In the genomic region with DNA sequence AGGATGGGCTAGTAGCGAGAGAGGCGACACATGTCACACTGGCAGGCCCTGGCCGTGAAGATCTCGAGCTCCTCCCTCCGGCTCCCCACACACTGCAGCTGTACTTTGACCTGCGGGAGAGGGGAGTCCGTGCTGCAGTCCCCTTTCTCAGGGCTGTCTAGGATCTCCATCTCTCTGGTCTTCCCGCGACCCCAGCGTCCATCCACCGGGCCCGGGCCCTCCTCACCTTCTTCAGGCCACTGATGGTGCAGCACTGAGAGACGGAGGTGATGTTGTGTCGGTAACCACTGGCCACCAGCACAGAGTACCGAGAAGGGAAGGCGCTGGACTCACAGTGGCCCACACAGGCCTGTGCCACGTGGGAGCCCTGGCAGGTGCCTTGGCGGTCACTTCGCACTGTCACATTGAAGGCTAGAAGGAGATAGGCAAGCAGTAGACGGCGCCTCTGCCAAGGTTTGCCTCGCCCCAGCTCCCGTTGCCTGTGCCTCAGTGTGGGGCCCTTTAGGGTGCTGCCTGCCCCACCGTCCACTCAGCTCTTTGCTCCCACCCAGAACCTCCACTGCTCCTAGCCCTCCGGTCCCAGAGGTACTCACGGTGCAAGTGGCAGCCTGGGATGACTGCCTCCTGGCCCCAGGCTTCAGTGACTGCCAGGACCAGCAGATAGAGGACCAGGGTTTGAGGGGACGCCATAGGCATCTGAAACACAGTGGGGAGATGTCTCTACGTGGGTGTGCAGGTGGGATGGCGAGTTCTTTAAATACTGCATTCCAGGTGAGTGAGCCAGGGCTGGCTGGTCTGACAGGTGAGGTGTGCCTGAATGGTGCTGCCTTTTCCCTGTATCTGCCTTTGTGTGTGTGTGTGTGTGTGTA, we compare ENCODE assay signal across 22 cellular contexts. TPM values are rescaled to one million over a fixed set of nuclear protein-coding genes. Genes with fewer than 3 reads are reported as not detected.
DNase-seq lines count a peak whose midpoint lies in the region; ATAC-seq, FAIRE-seq and TF ChIP-seq lines count a peak whose summit lies in the region.
"Had no signal": no experiment of that assay in that cellular context is flagged by ENCODE, and none has a peak within 500 bp of the region (broad histone marks: within the 10 kb centered on the region; RNA-seq: fewer than 3 reads in every experiment).

No MANE protein-coding gene starts in this region.

- peak; percentile 73 for FAIRE-seq in HepG2 (lab: Jason Lieb, UNC)
- FAIRE-seq: GM18507 had no signal

- DNase-seq in HepG2 (ENCODE audit: low spot score) (peak; percentile 67), right lobe of liver (no peak), cerebellum (ENCODE audit: low spot score) (peak; percentile 23), germinal center (ENCODE audit: low spot score) (no peak)
- DNase-seq in stimulated activated CD4-positive, alpha-beta T cell treated with anti-CD3 and anti-CD28 coated beads, Interleukin-4, amount 100 ng/mL, for 24 hours, result no peak
- DNase-seq: activated CD8-positive, alpha-beta memory T cell treated with anti-CD3 and anti-CD28 coated beads, Interleukin-2, amount 50 U/mL, for 4 hours; activated gamma-delta T cell treated with Interleukin-2 at 50 U/mL for 16 hours; DMS53; HFFc6; hippocampal formation; NCI-H2227 treated with DMSO at 0.1 percent for 48 hours; stimulated activated CD4-positive, alpha-beta T cell treated with anti-CD3 and anti-CD28 coated beads, Interleukin-12 subunit alpha, Interleukin-12 subunit beta, amount 100 ng/mL, for 4 hours; stimulated activated naive CD8-positive, alpha-beta T cell treated with anti-CD3 and anti-CD28 coated beads, Interleukin-15, amount 100 ng/mL, for 72 hours had no signal

- POLR2A ChIA-PET in HepG2 (lab: Yijun Ruan, JAX), result interaction anchor here (0.7 to 4.7 kb wide), 17 partner anchors 11 to 187 kb away, joined by 3 to 40 read pairs (median 4); a partner anchor contains a TSS

- ATAC-seq in HepG2, result peak; percentile 89
- ATAC-seq in right lobe of liver, result no peak
- ATAC-seq in HG02885 (IDR thresholded peaks at IDR 0.05; ENCODE audit: poor library complexity, unreplicated experiment), result no peak
- ATAC-seq in GM18505 (IDR thresholded peaks at IDR 0.05; ENCODE audit: unreplicated experiment), result no peak
- ATAC-seq: stimulated activated naive CD8-positive, alpha-beta T cell treated with anti-CD3 and anti-CD28 coated beads, Interleukin-15, amount 100 ng/mL, for 72 hours had no signal

- peak overlapping the region; percentile 66 for H3K9ac ChIP-seq in HepG2 (ENCODE audit: insufficient read depth, low read depth, low read length)
- H3K9ac ChIP-seq in mucosa of stomach (ENCODE audit: low read length), result peak overlapping the region; percentile 13
- H3K9ac ChIP-seq: KMS-11 had no signal

- CTCF ChIA-PET in HepG2 (lab: Yijun Ruan, JAX; ENCODE audit: low intra/inter-chr PET ratio, low total read pairs), result no interaction called here

- TF ChIP-seq CTCF in HepG2 (CRISPR knock-in tag; IDR thresholded peaks at IDR 0.05) (peak; percentile 82), right lobe of liver (IDR thresholded peaks at IDR 0.05) (no peak)

- H3K4me3 ChIP-seq in HepG2 (replicated peaks in 1 of 3; ENCODE audit: insufficient read depth in 1 of 3, low read depth in 2 of 3, low read length in 3 of 3) (peak overlapping the region; percentile 52 to 71 (median 52); a peak in 5 of 6 replicates), right lobe of liver (no peak overlapping the region), mucosa of stomach (ENCODE audit: low read length) (no peak overlapping the region)
- H3K4me3 ChIP-seq: SJCRH30 had no signal

- H3K36me3 ChIP-seq in HepG2 (replicated peaks in 1 of 2; ENCODE audit: control insufficient read depth in 1 of 2, insufficient read depth in 2 of 2, low read length in 2 of 2), result peaks cover 0 to 1% of the 10 kb centered on the region in 2 experiments; a peak in 1 of 5 replicates
- H3K36me3 ChIP-seq in right lobe of liver, result peaks cover 0 to 38% (median 10%) of the 10 kb centered on the region in 4 donors
- peaks cover 7% of the 10 kb centered on the region for H3K36me3 ChIP-seq in mucosa of stomach (ENCODE audit: control insufficient read depth, insufficient read depth, low read length)
- H3K36me3 ChIP-seq: SJCRH30 had no signal

- TSS peak; percentile 73 for BruUV-seq in HepG2 (replicated peaks; lab: Mats Ljungman, UMichigan)

- peak; percentile 59; the same call in 1 of the 2 replicates for TF ChIP-seq RAD21 in HepG2 (CRISPR knock-in tag; IDR thresholded peaks at IDR 0.05)

- H3K27ac ChIP-seq in HepG2 (ENCODE audit: extremely low read length, insufficient read depth, low read length), result peak overlapping the region; percentile 12
- no peak overlapping the region for H3K27ac ChIP-seq in right lobe of liver
- H3K27ac ChIP-seq: KMS-11, SJCRH30 had no signal

- H4K20me1 ChIP-seq in HepG2 (ENCODE audit: insufficient read depth, low read length), result no peaks in the 10 kb centered on the region

- 6% methylated on average over 14 of the region's 29 CpGs for WGBS in HepG2 (ENCODE audit: low lambda C conversion rate)
- 84% methylated on average over 14 of the region's 29 CpGs for WGBS in right lobe of liver (ENCODE audit: insufficient coverage, low coverage, low lambda C conversion rate, missing lambda C conversion rate)

- TF ChIP-seq POLR2A in HepG2 (IDR thresholded peaks at IDR 0.05; ENCODE audit: insufficient read depth in 1 of 2, low read depth in 2 of 2, low read length in 2 of 2), result peak; percentile 44 to 67
- no peak for TF ChIP-seq POLR2A in right lobe of liver (IDR thresholded peaks at IDR 0.05)
- no peak for TF ChIP-seq POLR2A in GM18505 (IDR thresholded peaks at IDR 0.05; ENCODE audit: borderline replicate concordance, extremely low read depth, insufficient read depth, insufficient read length)

- H3K4me1 ChIP-seq in HepG2 (ENCODE audit: insufficient read depth, low read length), result peaks cover 39% of the 10 kb centered on the region
- no peaks in the 10 kb centered on the region for H3K4me1 ChIP-seq in right lobe of liver
- H3K4me1 ChIP-seq in mucosa of stomach (ENCODE audit: control insufficient read depth, insufficient read depth, low read length), result no peaks in the 10 kb centered on the region
- H3K4me1 ChIP-seq: SJCRH30 had no signal

- H2AFZ ChIP-seq in HepG2 (ENCODE audit: low read length), result no peak overlapping the region

- peaks cover 0 to 7% of the 10 kb centered on the region in 2 experiments; a peak in 3 of 5 replicates for H3K27me3 ChIP-seq in HepG2 (ENCODE audit: control insufficient read depth in 1 of 2, insufficient read depth in 2 of 2, low read length in 2 of 2)
- no peaks in the 10 kb centered on the region for H3K27me3 ChIP-seq in right lobe of liver
- H3K27me3 ChIP-seq in mucosa of stomach (ENCODE audit: control insufficient read depth, insufficient read depth, low read length), result peaks cover 3% of the 10 kb centered on the region

- in situ Hi-C loops in HepG2 (cut with HindIII; ENCODE audit: extremely low pct_ligation_motif_present, low pct_unique_long_range_greater_than_20kb), result no loop called here

- no peak for TF ChIP-seq EP300 in HepG2 (IDR thresholded peaks at IDR 0.05; ENCODE audit: low read depth in 2 of 2, low read length in 2 of 2)
- TF ChIP-seq EP300 in HepG2 (CRISPR knock-in tag; IDR thresholded peaks at IDR 0.05; ENCODE audit: borderline replicate concordance), result no peak

- intact Hi-C loops in HepG2 (cut with micrococcal nuclease; ENCODE audit: unreplicated experiment), result loop anchor here (2.0 kb wide), 1 partner anchor 62 kb away; a partner anchor contains a TSS
- intact Hi-C loops in right lobe of liver (cut with DNase I), result no loop called here

- no peaks in the 10 kb centered on the region for H3K9me3 ChIP-seq in HepG2 (ENCODE audit: low read length)
- no peaks in the 10 kb centered on the region for H3K9me3 ChIP-seq in right lobe of liver
- H3K9me3 ChIP-seq in mucosa of stomach (ENCODE audit: control insufficient read depth, low read length), result no peaks in the 10 kb centered on the region
- H3K9me3 ChIP-seq: SJCRH30 had no signal

- H3K79me2 ChIP-seq in HepG2 (ENCODE audit: insufficient read depth, low read length), result no peaks in the 10 kb centered on the region

- peak overlapping the region; percentile 97 for H3K4me2 ChIP-seq in HepG2 (ENCODE audit: low read depth, low read length)
- H3K4me2 ChIP-seq: KMS-11 had no signal

RNA-seq across cellular contexts. Expression of a gene that starts 0.7 kb away (rescaled TPM):
- total RNA-seq in HepG2 (2016; rRNA removed; fragmentation: Illumina TruSeq; extraction: Trizol), result 11.6 and 19.1 TPM in 2 replicates
- total RNA-seq in HepG2 (2016; cell fraction: cytosol; rRNA removed; fragmentation: Illumina TruSeq; extraction: Trizol; ENCODE audit: low read depth), result 5.4 and 8.4 TPM in 2 replicates
- total RNA-seq in HepG2 (2016; cell fraction: insoluble cytoplasmic fraction; rRNA removed; fragmentation: Illumina TruSeq; extraction: Trizol), result 14.5 and 23.6 TPM in 2 replicates
- 9.9 and 10.1 TPM in 2 replicates for total RNA-seq in HepG2 (2016; cell fraction: membrane; rRNA removed; fragmentation: Illumina TruSeq; extraction: Trizol)
- total RNA-seq in HepG2 (2016; cell fraction: nucleus; rRNA removed; fragmentation: Illumina TruSeq; extraction: Trizol), result 16.1 and 16.5 TPM in 2 replicates
- 10.1 and 13.0 TPM in 2 replicates for polyA plus RNA-seq in HepG2 (2011; rRNA removed)
- polyA plus RNA-seq in HepG2 (2011; cell fraction: cytosol; rRNA removed), result 9.1 and 24.9 TPM in 2 replicates
- 5.5 and 7.6 TPM in 2 replicates for polyA plus RNA-seq in HepG2 (2011; cell fraction: nucleus; rRNA removed)
- polyA plus RNA-seq in HepG2 (2012), result 4.9 and 6.7 TPM in 2 replicates
- 8.6 and 12.5 TPM in 2 replicates for polyA plus RNA-seq in HepG2 (2016; cell fraction: cytosol; fragmentation: Illumina TruSeq; extraction: Trizol; ENCODE audit: low read depth)
- 17.0 and 17.6 TPM in 2 replicates for polyA plus RNA-seq in HepG2 (2016; cell fraction: insoluble cytoplasmic fraction; fragmentation: Illumina TruSeq; extraction: Trizol; ENCODE audit: low read depth)
- 11.7 and 13.3 TPM in 2 replicates for polyA plus RNA-seq in HepG2 (2016; cell fraction: membrane; fragmentation: Illumina TruSeq; extraction: Trizol; ENCODE audit: low read depth)
- polyA plus RNA-seq in HepG2 (2016; cell fraction: nucleus; fragmentation: Illumina TruSeq; extraction: Trizol; ENCODE audit: insufficient read depth, low read depth), result 33.1 and 38.1 TPM in 2 replicates
- polyA minus RNA-seq in HepG2 (2011; rRNA and poly(A)+ RNA removed; ENCODE audit: low replicate concordance), result 18.7 TPM in 1 of 2 replicates, not detected in the other
- polyA minus RNA-seq in HepG2 (2011; cell fraction: cytosol; rRNA and poly(A)+ RNA removed), result 2.4 TPM in 2 replicates
- polyA minus RNA-seq in HepG2 (2011; cell fraction: nucleus; rRNA and poly(A)+ RNA removed), result 1.1 and 1.7 TPM in 2 replicates
- under 1 TPM in 1 of 6 experiments, not detected in 5; 0.46 TPM for total RNA-seq in right lobe of liver
- total RNA-seq in cerebellum, result not detected
- total RNA-seq: HFFc6, SJCRH30, urinary bladder had no signal
- polyA plus RNA-seq: urinary bladder had no signal

RNA-seq across cellular contexts. Expression of a gene that starts 10.5 kb away (rescaled TPM):
- 1.6 and 2.3 TPM in 2 replicates for total RNA-seq in HepG2 (2016; rRNA removed; fragmentation: Illumina TruSeq; extraction: Trizol)
- 0.53 and 0.61 TPM in 2 replicates for total RNA-seq in HepG2 (2016; cell fraction: cytosol; rRNA removed; fragmentation: Illumina TruSeq; extraction: Trizol; ENCODE audit: low read depth)
- 1.6 and 2.9 TPM in 2 replicates for total RNA-seq in HepG2 (2016; cell fraction: insoluble cytoplasmic fraction; rRNA removed; fragmentation: Illumina TruSeq; extraction: Trizol)
- 1.7 and 1.9 TPM in 2 replicates for total RNA-seq in HepG2 (2016; cell fraction: membrane; rRNA removed; fragmentation: Illumina TruSeq; extraction: Trizol)
- total RNA-seq in HepG2 (2016; cell fraction: nucleus; rRNA removed; fragmentation: Illumina TruSeq; extraction: Trizol), result 1.9 and 2.8 TPM in 2 replicates
- 8.3 and 12.6 TPM in 2 replicates for polyA plus RNA-seq in HepG2 (2011; rRNA removed)
- 5.2 and 5.5 TPM in 2 replicates for polyA plus RNA-seq in HepG2 (2011; cell fraction: cytosol; rRNA removed)
- 38.0 and 39.6 TPM in 2 replicates for polyA plus RNA-seq in HepG2 (2011; cell fraction: nucleus; rRNA removed)
- 6.5 and 7.2 TPM in 2 replicates for polyA plus RNA-seq in HepG2 (2012)
- polyA plus RNA-seq in HepG2 (2016; cell fraction: cytosol; fragmentation: Illumina TruSeq; extraction: Trizol; ENCODE audit: low read depth), result 0.45 and 0.76 TPM in 2 replicates
- 1.6 and 2.0 TPM in 2 replicates for polyA plus RNA-seq in HepG2 (2016; cell fraction: insoluble cytoplasmic fraction; fragmentation: Illumina TruSeq; extraction: Trizol; ENCODE audit: low read depth)
- 1.3 and 2.0 TPM in 2 replicates for polyA plus RNA-seq in HepG2 (2016; cell fraction: membrane; fragmentation: Illumina TruSeq; extraction: Trizol; ENCODE audit: low read depth)
- polyA plus RNA-seq in HepG2 (2016; cell fraction: nucleus; fragmentation: Illumina TruSeq; extraction: Trizol; ENCODE audit: insufficient read depth, low read depth), result 6.5 and 7.0 TPM in 2 replicates
- polyA minus RNA-seq in HepG2 (2011; rRNA and poly(A)+ RNA removed; ENCODE audit: low replicate concordance), result 4.2 and 6.0 TPM in 2 replicates
- polyA minus RNA-seq in HepG2 (2011; cell fraction: cytosol; rRNA and poly(A)+ RNA removed), result 2.0 and 4.1 TPM in 2 replicates
- 4.6 and 4.8 TPM in 2 replicates for polyA minus RNA-seq in HepG2 (2011; cell fraction: nucleus; rRNA and poly(A)+ RNA removed)
- 10 to 100 TPM in 1 of 6 experiments, 1 to 10 TPM in 5; 6.8 to 12.6 (median 8.9) TPM for total RNA-seq in right lobe of liver
- 18.2 TPM for total RNA-seq in cerebellum

RNA-seq across cellular contexts. Expression of a gene that starts 18.0 kb away (rescaled TPM):
- 6.5 and 6.7 TPM in 2 replicates for total RNA-seq in HepG2 (2016; rRNA removed; fragmentation: Illumina TruSeq; extraction: Trizol)
- total RNA-seq in HepG2 (2016; cell fraction: cytosol; rRNA removed; fragmentation: Illumina TruSeq; extraction: Trizol; ENCODE audit: low read depth), result 5.0 and 5.3 TPM in 2 replicates
- total RNA-seq in HepG2 (2016; cell fraction: insoluble cytoplasmic fraction; rRNA removed; fragmentation: Illumina TruSeq; extraction: Trizol), result 5.7 and 6.9 TPM in 2 replicates
- 3.5 and 4.7 TPM in 2 replicates for total RNA-seq in HepG2 (2016; cell fraction: membrane; rRNA removed; fragmentation: Illumina TruSeq; extraction: Trizol)
- total RNA-seq in HepG2 (2016; cell fraction: nucleus; rRNA removed; fragmentation: Illumina TruSeq; extraction: Trizol), result 7.1 and 8.3 TPM in 2 replicates
- polyA plus RNA-seq in HepG2 (2011; rRNA removed), result 8.0 and 13.2 TPM in 2 replicates
- 4.6 and 6.5 TPM in 2 replicates for polyA plus RNA-seq in HepG2 (2011; cell fraction: cytosol; rRNA removed)
- 81.8 and 92.1 TPM in 2 replicates for polyA plus RNA-seq in HepG2 (2011; cell fraction: nucleus; rRNA removed)
- polyA plus RNA-seq in HepG2 (2012), result 14.9 and 21.4 TPM in 2 replicates
- 1.0 and 1.2 TPM in 2 replicates for polyA plus RNA-seq in HepG2 (2016; cell fraction: cytosol; fragmentation: Illumina TruSeq; extraction: Trizol; ENCODE audit: low read depth)
- 5.5 and 7.6 TPM in 2 replicates for polyA plus RNA-seq in HepG2 (2016; cell fraction: insoluble cytoplasmic fraction; fragmentation: Illumina TruSeq; extraction: Trizol; ENCODE audit: low read depth)
- 1.9 and 2.0 TPM in 2 replicates for polyA plus RNA-seq in HepG2 (2016; cell fraction: membrane; fragmentation: Illumina TruSeq; extraction: Trizol; ENCODE audit: low read depth)
- polyA plus RNA-seq in HepG2 (2016; cell fraction: nucleus; fragmentation: Illumina TruSeq; extraction: Trizol; ENCODE audit: insufficient read depth, low read depth), result 19.9 and 22.1 TPM in 2 replicates
- 20.7 and 23.4 TPM in 2 replicates for polyA minus RNA-seq in HepG2 (2011; rRNA and poly(A)+ RNA removed; ENCODE audit: low replicate concordance)
- polyA minus RNA-seq in HepG2 (2011; cell fraction: cytosol; rRNA and poly(A)+ RNA removed), result 11.5 and 17.2 TPM in 2 replicates
- 24.7 and 27.0 TPM in 2 replicates for polyA minus RNA-seq in HepG2 (2011; cell fraction: nucleus; rRNA and poly(A)+ RNA removed)
- 10 to 100 TPM; 26.4 to 42.9 (median 32.2) TPM for total RNA-seq in right lobe of liver
- 9.6 TPM for total RNA-seq in cerebellum

RNA-seq across cellular contexts. Expression of a gene that starts 36.9 kb away (rescaled TPM):
- total RNA-seq in HepG2 (2016; rRNA removed; fragmentation: Illumina TruSeq; extraction: Trizol) (not detected in 2 replicates), right lobe of liver (under 1 TPM in 2 of 6 experiments, not detected in 4; 0.33 to 0.86 TPM), cerebellum (not detected)
- not detected in 2 replicates for total RNA-seq in HepG2 (2016; cell fraction: cytosol; rRNA removed; fragmentation: Illumina TruSeq; extraction: Trizol; ENCODE audit: low read depth)
- total RNA-seq in HepG2 (2016; cell fraction: insoluble cytoplasmic fraction; rRNA removed; fragmentation: Illumina TruSeq; extraction: Trizol), result not detected in 2 replicates
- total RNA-seq in HepG2 (2016; cell fraction: membrane; rRNA removed; fragmentation: Illumina TruSeq; extraction: Trizol), result not detected in 2 replicates
- not detected in 2 replicates for total RNA-seq in HepG2 (2016; cell fraction: nucleus; rRNA removed; fragmentation: Illumina TruSeq; extraction: Trizol)
- polyA plus RNA-seq in HepG2 (2011; rRNA removed), result not detected in 2 replicates
- not detected in 2 replicates for polyA plus RNA-seq in HepG2 (2011; cell fraction: cytosol; rRNA removed)
- not detected in 2 replicates for polyA plus RNA-seq in HepG2 (2011; cell fraction: nucleus; rRNA removed)
- not detected in 2 replicates for polyA plus RNA-seq in HepG2 (2012)
- not detected in 2 replicates for polyA plus RNA-seq in HepG2 (2016; cell fraction: cytosol; fragmentation: Illumina TruSeq; extraction: Trizol; ENCODE audit: low read depth)
- not detected in 2 replicates for polyA plus RNA-seq in HepG2 (2016; cell fraction: insoluble cytoplasmic fraction; fragmentation: Illumina TruSeq; extraction: Trizol; ENCODE audit: low read depth)
- not detected in 2 replicates for polyA plus RNA-seq in HepG2 (2016; cell fraction: membrane; fragmentation: Illumina TruSeq; extraction: Trizol; ENCODE audit: low read depth)
- not detected in 2 replicates for polyA plus RNA-seq in HepG2 (2016; cell fraction: nucleus; fragmentation: Illumina TruSeq; extraction: Trizol; ENCODE audit: insufficient read depth, low read depth)
- not detected in 2 replicates for polyA minus RNA-seq in HepG2 (2011; rRNA and poly(A)+ RNA removed; ENCODE audit: low replicate concordance)
- not detected in 2 replicates for polyA minus RNA-seq in HepG2 (2011; cell fraction: cytosol; rRNA and poly(A)+ RNA removed)
- polyA minus RNA-seq in HepG2 (2011; cell fraction: nucleus; rRNA and poly(A)+ RNA removed), result not detected in 2 replicates
- total RNA-seq: HFFc6, mucosa of gallbladder, progenitor cell of endocrine pancreas, SJCRH30, urinary bladder had no signal
- polyA plus RNA-seq: urinary bladder had no signal

RNA-seq across cellular contexts. Expression of a gene that starts 56.6 kb away (rescaled TPM):
- 22.0 and 26.6 TPM in 2 replicates for total RNA-seq in HepG2 (2016; rRNA removed; fragmentation: Illumina TruSeq; extraction: Trizol)
- 8.1 and 9.7 TPM in 2 replicates for total RNA-seq in HepG2 (2016; cell fraction: cytosol; rRNA removed; fragmentation: Illumina TruSeq; extraction: Trizol; ENCODE audit: low read depth)
- 22.9 and 29.1 TPM in 2 replicates for total RNA-seq in HepG2 (2016; cell fraction: insoluble cytoplasmic fraction; rRNA removed; fragmentation: Illumina TruSeq; extraction: Trizol)
- 11.0 and 11.5 TPM in 2 replicates for total RNA-seq in HepG2 (2016; cell fraction: membrane; rRNA removed; fragmentation: Illumina TruSeq; extraction: Trizol)
- total RNA-seq in HepG2 (2016; cell fraction: nucleus; rRNA removed; fragmentation: Illumina TruSeq; extraction: Trizol), result 16.8 and 19.6 TPM in 2 replicates
- polyA plus RNA-seq in HepG2 (2011; rRNA removed), result 23.6 and 29.4 TPM in 2 replicates
- 20.8 and 31.1 TPM in 2 replicates for polyA plus RNA-seq in HepG2 (2011; cell fraction: cytosol; rRNA removed)
- polyA plus RNA-seq in HepG2 (2011; cell fraction: nucleus; rRNA removed), result 42.3 and 43.0 TPM in 2 replicates
- 18.8 and 23.3 TPM in 2 replicates for polyA plus RNA-seq in HepG2 (2012)
- 3.5 and 3.9 TPM in 2 replicates for polyA plus RNA-seq in HepG2 (2016; cell fraction: cytosol; fragmentation: Illumina TruSeq; extraction: Trizol; ENCODE audit: low read depth)
- polyA plus RNA-seq in HepG2 (2016; cell fraction: insoluble cytoplasmic fraction; fragmentation: Illumina TruSeq; extraction: Trizol; ENCODE audit: low read depth), result 29.0 and 35.3 TPM in 2 replicates
- polyA plus RNA-seq in HepG2 (2016; cell fraction: membrane; fragmentation: Illumina TruSeq; extraction: Trizol; ENCODE audit: low read depth), result 7.9 and 9.3 TPM in 2 replicates
- polyA plus RNA-seq in HepG2 (2016; cell fraction: nucleus; fragmentation: Illumina TruSeq; extraction: Trizol; ENCODE audit: insufficient read depth, low read depth), result 33.4 and 34.4 TPM in 2 replicates
- polyA minus RNA-seq in HepG2 (2011; rRNA and poly(A)+ RNA removed; ENCODE audit: low replicate concordance), result 63.9 and 78.7 TPM in 2 replicates
- polyA minus RNA-seq in HepG2 (2011; cell fraction: cytosol; rRNA and poly(A)+ RNA removed), result 21.2 and 28.0 TPM in 2 replicates
- polyA minus RNA-seq in HepG2 (2011; cell fraction: nucleus; rRNA and poly(A)+ RNA removed), result 15.5 and 22.1 TPM in 2 replicates
- 10 to 100 TPM; 18.8 to 36.1 (median 26.3) TPM for total RNA-seq in right lobe of liver
- 34.0 TPM for total RNA-seq in cerebellum

Comparison
In these comparisons a context has a peak if more than half of its experiments do, and no peak if none do; other contexts are left out.
1. DNase-seq: peak in HepG2 (single experiment) and cerebellum (single experiment); none in right lobe of liver (0 of 3), stimulated activated CD4-positive, alpha-beta T cell treated with anti-CD3 and anti-CD28 coated beads, Interleukin-4, amount 100 ng/mL, for 24 hours (single experiment) and germinal center (single experiment).
2. H3K4me3 ChIP-seq: peak in HepG2 (3 of 3); none in right lobe of liver (0 of 3) and mucosa of stomach (single experiment).
3. POLR2A ChIP-seq: peak in HepG2 (2 of 2); none in right lobe of liver (single experiment) and GM18505 (single experiment).